In genomic region chr11:107466275-107466866, GRCh38 we compare ENCODE assay signal across 1 cellular context.
TF ChIP-seq lines count a peak whose summit lies in the region.
"Not testable (repeated sequence)": the region's sequence is repeated elsewhere in the genome, so short reads cannot be mapped to it uniquely, and the experiment has no call there.

No MANE protein-coding gene starts in this region.

TF ChIP-seq in HepG2, 621 proteins besides CTCF, POLR2A, EP300 and RAD21 (continued from another document):
- peak; percentile 17; the same call in 1 of the 2 replicates for TF ChIP-seq ARID4A (CRISPR knock-in tag; IDR thresholded peaks at IDR 0.05; ENCODE audit: borderline replicate concordance)
- 0 out of 2 replicates have a peak, but pooled peaks have one; percentile 54 for TF ChIP-seq MTF2 (CRISPR knock-in tag; IDR thresholded peaks at IDR 0.05; ENCODE audit: borderline replicate concordance)
- TF ChIP-seq RXRB (CRISPR knock-in tag; IDR thresholded peaks at IDR 0.05; ENCODE audit: borderline replicate concordance): 0 out of 2 replicates have a peak, but pooled peaks have one; percentile 12
- TF ChIP-seq, protein P1, sequence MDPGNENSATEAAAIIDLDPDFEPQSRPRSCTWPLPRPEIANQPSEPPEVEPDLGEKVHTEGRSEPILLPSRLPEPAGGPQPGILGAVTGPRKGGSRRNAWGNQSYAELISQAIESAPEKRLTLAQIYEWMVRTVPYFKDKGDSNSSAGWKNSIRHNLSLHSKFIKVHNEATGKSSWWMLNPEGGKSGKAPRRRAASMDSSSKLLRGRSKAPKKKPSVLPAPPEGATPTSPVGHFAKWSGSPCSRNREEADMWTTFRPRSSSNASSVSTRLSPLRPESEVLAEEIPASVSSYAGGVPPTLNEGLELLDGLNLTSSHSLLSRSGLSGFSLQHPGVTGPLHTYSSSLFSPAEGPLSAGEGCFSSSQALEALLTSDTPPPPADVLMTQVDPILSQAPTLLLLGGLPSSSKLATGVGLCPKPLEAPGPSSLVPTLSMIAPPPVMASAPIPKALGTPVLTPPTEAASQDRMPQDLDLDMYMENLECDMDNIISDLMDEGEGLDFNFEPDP (CRISPR knock-in tag; conservative IDR thresholded peaks at IDR 0.05): 0 out of 2 replicates have a peak, but pooled peaks have one; percentile 17
- TF ChIP-seq STAG1 (CRISPR knock-in tag; IDR thresholded peaks at IDR 0.05): peak; percentile 19; the same call in 1 of the 2 replicates
- TF ChIP-seq RXRA (CRISPR knock-in tag; IDR thresholded peaks at IDR 0.05): peak; percentile 50; the same call in 1 of the 2 replicates
- TF ChIP-seq PRDM10 (CRISPR knock-in tag; IDR thresholded peaks at IDR 0.05; ENCODE audit: low read depth): peak; percentile 92
- not testable (repeated sequence) for TF ChIP-seq SOX6 (IDR thresholded peaks at IDR 0.05)
- TF ChIP-seq SOX6 (CRISPR knock-in tag; IDR thresholded peaks at IDR 0.05): peak; percentile 17; the same call in 1 of the 2 replicates
- peak; percentile 50; the same call in 1 of the 2 replicates for TF ChIP-seq ZNF501 (CRISPR knock-in tag; IDR thresholded peaks at IDR 0.05)
- peak; percentile 43; the same call in 1 of the 2 replicates for TF ChIP-seq PHF8 (CRISPR knock-in tag; IDR thresholded peaks at IDR 0.05)
